30 cellular contexts compared by ENCODE assay signal in genomic region chr11:1078191-1078601, GRCh38. TPM values are rescaled to one million over a fixed set of nuclear protein-coding genes. Genes with fewer than 3 reads are reported as not detected.
DNase-seq lines count a peak whose midpoint lies in the region; ATAC-seq and TF ChIP-seq lines count a peak whose summit lies in the region.
"Had no signal": no experiment of that assay in that cellular context is flagged by ENCODE, and none has a peak within 500 bp of the region (broad histone marks: within the 10 kb centered on the region; RNA-seq: fewer than 3 reads in every experiment).

No MANE protein-coding gene starts in this region.

- H3K9me3 Mint-ChIP-seq in H9 (no peaks in the 10 kb centered on the region), glutamatergic neuron (ENCODE audit: unreplicated experiment) (no peaks in the 10 kb centered on the region)
- H3K9me3 Mint-ChIP-seq: activated CD4-positive, alpha-beta T cell treated with anti-CD3 and anti-CD28 coated beads, Interleukin-2, amount 10 ng/mL, durations not matched to agents 24 days and 14 days; activated T-helper 17 cell treated with anti-CD3 and anti-CD28 coated beads, Interleukin-2, amount 50 U/mL, for 72 hours; nephron progenitor cell; stimulated activated effector memory CD8-positive, alpha-beta T cell treated with anti-CD3 and anti-CD28 coated beads, Interleukin-12 subunit alpha, Interleukin-12 subunit beta, amount 100 ng/mL, for 72 hours; T-helper 1 cell treated with Interleukin-12 subunit alpha and Interleukin-12 subunit beta and Interleukin-4 antibody, amounts not matched to agents 30 μg/mL and 1 μg/mL, for 36 hours had no signal

- H3K18ac ChIP-seq in H9 (ENCODE audit: insufficient read length, low read depth, low read length): no peak overlapping the region
- H3K18ac ChIP-seq in mesenchymal stem cell (ENCODE audit: low read depth in 1 of 2, low read length in 2 of 2): no peak overlapping the region

- no peaks in the 10 kb centered on the region for H3K79me2 ChIP-seq in H9 (ENCODE audit: insufficient read depth, low read length)

- H3K4me3 Mint-ChIP-seq in H9 (no peak overlapping the region), glutamatergic neuron (ENCODE audit: unreplicated experiment) (no peak overlapping the region)
- H3K4me3 Mint-ChIP-seq: activated CD4-positive, alpha-beta T cell treated with anti-CD3 and anti-CD28 coated beads, Interleukin-2, amount 10 ng/mL, durations not matched to agents 24 days and 14 days; activated T-helper 17 cell treated with anti-CD3 and anti-CD28 coated beads, Interleukin-2, amount 50 U/mL, for 72 hours; nephron progenitor cell; stimulated activated effector memory CD8-positive, alpha-beta T cell treated with anti-CD3 and anti-CD28 coated beads, Interleukin-12 subunit alpha, Interleukin-12 subunit beta, amount 100 ng/mL, for 72 hours; T-helper 1 cell treated with Interleukin-12 subunit alpha and Interleukin-12 subunit beta and Interleukin-4 antibody, amounts not matched to agents 30 μg/mL and 1 μg/mL, for 36 hours had no signal

- H3K4me2 ChIP-seq in H9 (ENCODE audit: insufficient read depth, insufficient read length, low read length) (no peak overlapping the region), mesenchymal stem cell (ENCODE audit: low read length, poor library complexity, severe bottlenecking) (no peak overlapping the region)

- intact Hi-C loops in posterior vena cava (cut with DNase I): no loop called here

- H3K23ac ChIP-seq in H9 (ENCODE audit: insufficient read length, low read depth, low read length) (no peak overlapping the region), mesenchymal stem cell (ENCODE audit: low read length in 2 of 2) (no peak overlapping the region)

- H3K79me1 ChIP-seq in H9 (ENCODE audit: insufficient read depth, low read depth, low read length, poor library complexity, severe bottlenecking) (no peaks in the 10 kb centered on the region), mesenchymal stem cell (replicated peaks; ENCODE audit: low read length, poor library complexity, severe bottlenecking) (no peaks in the 10 kb centered on the region)

- no peak overlapping the region for H3K4me3 ChIP-seq in mesenchymal stem cell (ENCODE audit: insufficient read depth in 1 of 2, low read depth in 1 of 2, low read length in 2 of 2)
- H3K4me3 ChIP-seq: GM12878, MG63, SJSA1, skin epidermis had no signal

- H2BK120ac ChIP-seq in H9 (ENCODE audit: low read depth, low read length, poor library complexity, severe bottlenecking): no peak overlapping the region
- no peak overlapping the region for H2BK120ac ChIP-seq in mesenchymal stem cell (ENCODE audit: low read depth, low read length)

- no peak for ATAC-seq in activated CD4-positive, CD25-positive, alpha-beta regulatory T cell treated with anti-CD3 and anti-CD28 coated beads, Interleukin-2, amount 50 U/mL, for 24 hours
- no peak for ATAC-seq in GM18502 (IDR thresholded peaks at IDR 0.05; ENCODE audit: poor library complexity, unreplicated experiment)
- ATAC-seq: activated T-helper 17 cell treated with anti-CD3 and anti-CD28 coated beads, Interleukin-2, amount 50 U/mL, for 72 hours; GM12878; left colon; Panc1; stimulated activated effector memory CD8-positive, alpha-beta T cell treated with anti-CD3 and anti-CD28 coated beads, Interleukin-12 subunit alpha, Interleukin-12 subunit beta, amount 100 ng/mL, for 72 hours had no signal

- WGBS in H9 (ENCODE audit: extremely low coverage, insufficient read length, low lambda C conversion rate): no CpG with 5 or more reads among the region's 39 CpGs
- 91% methylated on average over 39 of the region's 39 CpGs for WGBS in mesenchymal stem cell

- no peak overlapping the region for H3T11ph ChIP-seq in H9 (ENCODE audit: low read length)

- H3K27ac ChIP-seq in H9 (ENCODE audit: insufficient read length, low read depth, low read length) (no peak overlapping the region), mesenchymal stem cell (ENCODE audit: low read length, poor library complexity, severe bottlenecking) (no peak overlapping the region)
- H3K27ac ChIP-seq: epithelial cell of prostate, SJSA1, skin epidermis had no signal

- H3K4me1 Mint-ChIP-seq in H9 (peaks cover 3 to 5% of the 10 kb centered on the region in 2 experiments; a peak in 3 of 4 replicates), glutamatergic neuron (ENCODE audit: low read depth, unreplicated experiment) (no peaks in the 10 kb centered on the region)
- H3K4me1 Mint-ChIP-seq: activated CD4-positive, alpha-beta T cell treated with anti-CD3 and anti-CD28 coated beads, Interleukin-2, amount 10 ng/mL, durations not matched to agents 24 days and 14 days; activated T-helper 17 cell treated with anti-CD3 and anti-CD28 coated beads, Interleukin-2, amount 50 U/mL, for 72 hours; stimulated activated effector memory CD8-positive, alpha-beta T cell treated with anti-CD3 and anti-CD28 coated beads, Interleukin-12 subunit alpha, Interleukin-12 subunit beta, amount 100 ng/mL, for 72 hours had no signal

- H4K5ac ChIP-seq in H9 (ENCODE audit: insufficient read length, low read depth, low read length): no peak overlapping the region

- H4K20me1 ChIP-seq in H9 (ENCODE audit: control insufficient read depth, insufficient read depth, insufficient read length): no peaks in the 10 kb centered on the region

- H3K36me3 Mint-ChIP-seq in H9 (ENCODE audit: insufficient read depth in 1 of 3, low read depth in 3 of 3): no peaks in the 10 kb centered on the region
- H3K36me3 Mint-ChIP-seq in glutamatergic neuron (ENCODE audit: unreplicated experiment): no peaks in the 10 kb centered on the region
- H3K36me3 Mint-ChIP-seq: stimulated activated effector memory CD8-positive, alpha-beta T cell treated with anti-CD3 and anti-CD28 coated beads, Interleukin-12 subunit alpha, Interleukin-12 subunit beta, amount 100 ng/mL, for 72 hours had no signal

- no peaks in the 10 kb centered on the region for H3K4me1 ChIP-seq in H9 (ENCODE audit: insufficient read depth, low read length)
- peaks cover 11% of the 10 kb centered on the region for H3K4me1 ChIP-seq in mesenchymal stem cell (ENCODE audit: control insufficient read depth, insufficient read depth, low read depth, low read length)

- H2BK15ac ChIP-seq in H9 (ENCODE audit: low read depth, low read length) (no peak overlapping the region), mesenchymal stem cell (ENCODE audit: low read depth, poor library complexity, severe bottlenecking) (no peak overlapping the region)

- H2BK12ac ChIP-seq in H9 (ENCODE audit: insufficient read length, low read depth, low read length) (no peak overlapping the region), mesenchymal stem cell (ENCODE audit: low read length in 2 of 2) (no peak overlapping the region)

- H2AFZ ChIP-seq in H9 (ENCODE audit: low read length): no peak overlapping the region
- no peak overlapping the region for H2AFZ ChIP-seq in mesenchymal stem cell (ENCODE audit: low read depth, low read length)

- H3K9me3 ChIP-seq in H9 (ENCODE audit: control insufficient read depth, low read depth, low read length) (no peaks in the 10 kb centered on the region), mesenchymal stem cell (ENCODE audit: control insufficient read depth, low read length) (no peaks in the 10 kb centered on the region)
- H3K9me3 ChIP-seq: MG63, SJSA1 had no signal

- no peaks in the 10 kb centered on the region for H3K27me3 ChIP-seq in H9 (ENCODE audit: insufficient read depth, low read length)
- H3K27me3 ChIP-seq in mesenchymal stem cell (ENCODE audit: control insufficient read depth in 1 of 2, insufficient read depth in 1 of 2, low read length in 2 of 2): peaks cover 0 to 2% of the 10 kb centered on the region in 2 experiments
- H3K27me3 ChIP-seq: MG63, SJSA1 had no signal

- H4K8ac ChIP-seq in H9 (replicated peaks; ENCODE audit: insufficient read length, low read depth, low read length) (no peak overlapping the region), mesenchymal stem cell (ENCODE audit: low read length) (no peak overlapping the region)

- no peak overlapping the region for H3K14ac ChIP-seq in H9 (ENCODE audit: insufficient read depth, low read length)
- no peak overlapping the region for H3K14ac ChIP-seq in mesenchymal stem cell (ENCODE audit: low read length in 2 of 2)

- no peak overlapping the region for H2BK20ac ChIP-seq in H9 (ENCODE audit: low read depth, low read length, poor library complexity, severe bottlenecking)

- no peak for TF ChIP-seq CTCF in H9 (conservative IDR thresholded peaks at IDR 0.05)
- TF ChIP-seq CTCF in glutamatergic neuron (IDR thresholded peaks at IDR 0.05; ENCODE audit: partially characterized antibody, unreplicated experiment): no peak

- no peak overlapping the region for H3K56ac ChIP-seq in H9 (ENCODE audit: insufficient read length, low read depth, low read length)

- no peaks in the 10 kb centered on the region for H3K23me2 ChIP-seq in H9 (ENCODE audit: insufficient read length, low read depth, low read length, poor library complexity, severe bottlenecking)

- H3K9ac ChIP-seq in H9 (ENCODE audit: extremely low read depth, insufficient read length, low read length) (no peak overlapping the region), mesenchymal stem cell (ENCODE audit: low read length) (no peak overlapping the region)

- peak; percentile 27 for DNase-seq in activated CD4-positive, CD25-positive, alpha-beta regulatory T cell treated with anti-CD3 and anti-CD28 coated beads, Interleukin-2, amount 50 U/mL, for 72 hours
- DNase-seq in H9: peak; percentile 33
- DNase-seq in glutamatergic neuron: peak; percentile 14
- peak; percentile 74 for DNase-seq in posterior vena cava (ENCODE audit: low spot score)
- no peak for DNase-seq in stimulated activated CD4-positive, alpha-beta T cell treated with anti-CD3 and anti-CD28 coated beads, Interleukin-4, amount 100 ng/mL, for 4 hours
- no peak for DNase-seq in mesenchymal stem cell
- DNase-seq: ACHN; activated CD4-positive, alpha-beta T cell treated with anti-CD3 and anti-CD28 coated beads, Interleukin-2, amount 10 ng/mL, durations not matched to agents 24 days and 14 days; COR-L47; DND-41; effector CD4-positive, alpha-beta T cell; MG63; NCI-H2081 treated with DMSO at 0.1 percent for 48 hours; nephron progenitor cell; stimulated activated CD4-positive, alpha-beta T cell treated with anti-CD3 and anti-CD28 coated beads, Interleukin-2, amount 100 ng/mL, for 24 hours had no signal

- no peak overlapping the region for H2BK5ac ChIP-seq in H9 (ENCODE audit: insufficient read length, low read length)
- no peak overlapping the region for H2BK5ac ChIP-seq in mesenchymal stem cell (ENCODE audit: low read depth, low read length, poor library complexity, severe bottlenecking)

- H3K27ac Mint-ChIP-seq in H9 (no peak overlapping the region), glutamatergic neuron (ENCODE audit: unreplicated experiment) (no peak overlapping the region)
- H3K27ac Mint-ChIP-seq: activated CD4-positive, alpha-beta T cell treated with anti-CD3 and anti-CD28 coated beads, Interleukin-2, amount 10 ng/mL, durations not matched to agents 24 days and 14 days; activated T-helper 17 cell treated with anti-CD3 and anti-CD28 coated beads, Interleukin-2, amount 50 U/mL, for 72 hours; nephron progenitor cell; progenitor cell of endocrine pancreas; stimulated activated effector memory CD8-positive, alpha-beta T cell treated with anti-CD3 and anti-CD28 coated beads, Interleukin-12 subunit alpha, Interleukin-12 subunit beta, amount 100 ng/mL, for 72 hours; T-helper 1 cell treated with Interleukin-12 subunit alpha and Interleukin-12 subunit beta and Interleukin-4 antibody, amounts not matched to agents 30 μg/mL and 1 μg/mL, for 36 hours had no signal

- H4K91ac ChIP-seq in H9 (ENCODE audit: insufficient read length, low read depth, low read length) (no peak overlapping the region), mesenchymal stem cell (ENCODE audit: low read length) (no peak overlapping the region)

- no peak overlapping the region for H2AK5ac ChIP-seq in H9 (ENCODE audit: insufficient read length, low read length)
- H2AK5ac ChIP-seq in mesenchymal stem cell (ENCODE audit: low read length, severe bottlenecking): no peak overlapping the region

- H3K27me3 Mint-ChIP-seq in H9 (ENCODE audit: low read depth) (no peaks in the 10 kb centered on the region), glutamatergic neuron (ENCODE audit: unreplicated experiment) (no peaks in the 10 kb centered on the region)
- H3K27me3 Mint-ChIP-seq: activated CD4-positive, alpha-beta T cell treated with anti-CD3 and anti-CD28 coated beads, Interleukin-2, amount 10 ng/mL, durations not matched to agents 24 days and 14 days; activated T-helper 17 cell treated with anti-CD3 and anti-CD28 coated beads, Interleukin-2, amount 50 U/mL, for 72 hours had no signal

- H3K36me3 ChIP-seq in mesenchymal stem cell (ENCODE audit: control insufficient read depth in 1 of 2, insufficient read depth in 2 of 2, low read depth in 1 of 2, low read length in 2 of 2): peaks cover 0 to 3% of the 10 kb centered on the region in 2 experiments
- H3K36me3 ChIP-seq: MG63, SJSA1 had no signal

- H3K4ac ChIP-seq in H9 (ENCODE audit: low read depth, low read length): no peak overlapping the region
- no peak overlapping the region for H3K4ac ChIP-seq in mesenchymal stem cell (ENCODE audit: low read depth in 1 of 2, low read length in 2 of 2)

RNA-seq across cellular contexts. Expression of gene MUC2, which starts 3.5 kb away (rescaled TPM):
- total RNA-seq in H9 (2021): not detected in 2 replicates
- not detected for total RNA-seq in glutamatergic neuron (ENCODE audit: unreplicated experiment)
- total RNA-seq in posterior vena cava: under 1 TPM in 1 of 2 donors, not detected in 1; 0.05 TPM
- polyA plus RNA-seq in mesenchymal stem cell (2013, experiment 1 of 2): not detected
- not detected for polyA plus RNA-seq in mesenchymal stem cell (2013, experiment 2 of 2)
- total RNA-seq: activated CD4-positive, alpha-beta T cell treated with anti-CD3 and anti-CD28 coated beads, Interleukin-2, amount 10 ng/mL, durations not matched to agents 24 days and 14 days; activated T-helper 17 cell treated with anti-CD3 and anti-CD28 coated beads, Interleukin-2, amount 50 U/mL, for 72 hours; H1; NCI-H460; progenitor cell of endocrine pancreas; SJSA1 had no signal
- polyA plus RNA-seq: BJ, GM12878, H1 had no signal

RNA-seq across cellular contexts. Expression of gene MUC6, which starts 41.7 kb away (rescaled TPM):
- total RNA-seq in H9 (2021): not detected in 2 replicates
- not detected for total RNA-seq in glutamatergic neuron (ENCODE audit: unreplicated experiment)
- total RNA-seq in posterior vena cava: not detected
- not detected for polyA plus RNA-seq in mesenchymal stem cell (2013, experiment 1 of 2)
- not detected for polyA plus RNA-seq in mesenchymal stem cell (2013, experiment 2 of 2)
- total RNA-seq: activated CD4-positive, alpha-beta T cell treated with anti-CD3 and anti-CD28 coated beads, Interleukin-2, amount 10 ng/mL, durations not matched to agents 24 days and 14 days; activated T-helper 17 cell treated with anti-CD3 and anti-CD28 coated beads, Interleukin-2, amount 50 U/mL, for 72 hours; H1; left colon; NCI-H460; SJSA1 had no signal
- polyA plus RNA-seq: BJ, H1 had no signal

Comparison
In these comparisons a context has a peak if more than half of its experiments do, and no peak if none do; other contexts are left out.
1. DNase-seq: peak in activated CD4-positive, CD25-positive, alpha-beta regulatory T cell treated with anti-CD3 and anti-CD28 coated beads, Interleukin-2, amount 50 U/mL, for 72 hours (single experiment), H9 (single experiment), glutamatergic neuron (single experiment) and posterior vena cava (single experiment); none in stimulated activated CD4-positive, alpha-beta T cell treated with anti-CD3 and anti-CD28 coated beads, Interleukin-4, amount 100 ng/mL, for 4 hours (0 of 2) and mesenchymal stem cell (single experiment).